In the genomic region with DNA sequence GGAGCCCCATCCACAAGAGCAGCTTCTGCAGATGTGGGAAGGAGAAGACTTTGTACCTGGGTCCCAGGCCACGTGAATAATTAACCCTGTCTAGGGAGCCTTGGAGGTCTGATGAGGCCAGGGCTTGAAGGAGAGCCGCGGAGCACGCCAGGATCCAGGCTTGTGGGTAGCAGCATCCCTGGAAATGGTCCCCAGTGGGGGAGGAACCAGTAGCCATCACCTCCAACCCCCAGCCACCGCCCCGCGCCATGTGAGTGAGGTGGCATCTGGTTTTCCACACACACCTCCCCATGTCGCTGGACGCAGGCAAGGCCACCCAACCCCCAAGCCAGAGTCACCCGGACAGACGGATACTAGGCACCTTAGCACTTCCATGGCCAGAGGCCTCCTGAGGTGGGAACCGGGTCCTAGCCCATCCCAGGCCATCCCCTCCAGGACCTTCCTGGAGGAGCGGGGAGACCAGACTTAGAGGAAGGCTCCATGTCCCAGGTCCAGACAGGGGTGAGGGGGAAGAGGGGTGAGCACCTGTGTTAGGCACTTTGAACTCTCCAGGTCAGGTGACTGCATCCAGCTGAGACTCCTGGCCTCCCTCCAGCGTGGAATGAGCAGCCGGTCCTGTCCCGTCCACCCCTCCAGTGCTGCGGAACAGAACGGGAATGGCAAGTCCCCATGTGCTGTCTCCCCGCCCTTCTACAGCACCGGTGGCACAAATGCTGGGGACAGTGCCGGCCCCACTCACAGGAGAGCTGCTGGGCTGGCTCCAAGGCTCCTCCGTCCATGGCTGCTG, we compare ENCODE assay signal across 1 cellular context.
TF ChIP-seq lines count a peak whose summit lies in the region.

No MANE protein-coding gene starts in this region.

TF ChIP-seq in HepG2, 621 proteins besides CTCF, POLR2A, EP300 and RAD21 (continued from another document and continues in another):
- TF ChIP-seq, protein P1, sequence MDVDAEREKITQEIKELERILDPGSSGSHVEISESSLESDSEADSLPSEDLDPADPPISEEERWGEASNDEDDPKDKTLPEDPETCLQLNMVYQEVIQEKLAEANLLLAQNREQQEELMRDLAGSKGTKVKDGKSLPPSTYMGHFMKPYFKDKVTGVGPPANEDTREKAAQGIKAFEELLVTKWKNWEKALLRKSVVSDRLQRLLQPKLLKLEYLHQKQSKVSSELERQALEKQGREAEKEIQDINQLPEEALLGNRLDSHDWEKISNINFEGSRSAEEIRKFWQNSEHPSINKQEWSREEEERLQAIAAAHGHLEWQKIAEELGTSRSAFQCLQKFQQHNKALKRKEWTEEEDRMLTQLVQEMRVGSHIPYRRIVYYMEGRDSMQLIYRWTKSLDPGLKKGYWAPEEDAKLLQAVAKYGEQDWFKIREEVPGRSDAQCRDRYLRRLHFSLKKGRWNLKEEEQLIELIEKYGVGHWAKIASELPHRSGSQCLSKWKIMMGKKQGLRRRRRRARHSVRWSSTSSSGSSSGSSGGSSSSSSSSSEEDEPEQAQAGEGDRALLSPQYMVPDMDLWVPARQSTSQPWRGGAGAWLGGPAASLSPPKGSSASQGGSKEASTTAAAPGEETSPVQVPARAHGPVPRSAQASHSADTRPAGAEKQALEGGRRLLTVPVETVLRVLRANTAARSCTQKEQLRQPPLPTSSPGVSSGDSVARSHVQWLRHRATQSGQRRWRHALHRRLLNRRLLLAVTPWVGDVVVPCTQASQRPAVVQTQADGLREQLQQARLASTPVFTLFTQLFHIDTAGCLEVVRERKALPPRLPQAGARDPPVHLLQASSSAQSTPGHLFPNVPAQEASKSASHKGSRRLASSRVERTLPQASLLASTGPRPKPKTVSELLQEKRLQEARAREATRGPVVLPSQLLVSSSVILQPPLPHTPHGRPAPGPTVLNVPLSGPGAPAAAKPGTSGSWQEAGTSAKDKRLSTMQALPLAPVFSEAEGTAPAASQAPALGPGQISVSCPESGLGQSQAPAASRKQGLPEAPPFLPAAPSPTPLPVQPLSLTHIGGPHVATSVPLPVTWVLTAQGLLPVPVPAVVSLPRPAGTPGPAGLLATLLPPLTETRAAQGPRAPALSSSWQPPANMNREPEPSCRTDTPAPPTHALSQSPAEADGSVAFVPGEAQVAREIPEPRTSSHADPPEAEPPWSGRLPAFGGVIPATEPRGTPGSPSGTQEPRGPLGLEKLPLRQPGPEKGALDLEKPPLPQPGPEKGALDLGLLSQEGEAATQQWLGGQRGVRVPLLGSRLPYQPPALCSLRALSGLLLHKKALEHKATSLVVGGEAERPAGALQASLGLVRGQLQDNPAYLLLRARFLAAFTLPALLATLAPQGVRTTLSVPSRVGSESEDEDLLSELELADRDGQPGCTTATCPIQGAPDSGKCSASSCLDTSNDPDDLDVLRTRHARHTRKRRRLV (CRISPR knock-in tag; IDR thresholded peaks at IDR 0.05) = no peak
- TF ChIP-seq PHF21A (CRISPR knock-in tag; IDR thresholded peaks at IDR 0.05) (no peak), MYC (CRISPR knock-in tag; IDR thresholded peaks at IDR 0.05; ENCODE audit: borderline replicate concordance) (peak; percentile 34; the same call in 1 of the 2 replicates), TP53 (CRISPR knock-in tag; conservative IDR thresholded peaks at IDR 0.05) (no peak), SP4 (CRISPR knock-in tag; IDR thresholded peaks at IDR 0.05) (no peak), ZNF34 (CRISPR knock-in tag; IDR thresholded peaks at IDR 0.05; ENCODE audit: borderline replicate concordance) (no peak), NFYC (CRISPR knock-in tag; IDR thresholded peaks at IDR 0.05) (no peak), GABPB1 (CRISPR knock-in tag; IDR thresholded peaks at IDR 0.05) (0 out of 2 replicates have a peak, but pooled peaks have one; percentile 9), ZNF841 (CRISPR knock-in tag; IDR thresholded peaks at IDR 0.05; ENCODE audit: borderline replicate concordance) (no peak), ASH2L (IDR thresholded peaks at IDR 0.05; ENCODE audit: insufficient read length, low read depth, low read length) (peak; percentile 9), KAT2B (IDR thresholded peaks at IDR 0.05; ENCODE audit: borderline replicate concordance, low read depth, low read length) (no peak), MYNN (CRISPR knock-in tag; IDR thresholded peaks at IDR 0.05; ENCODE audit: low read depth) (no peak), ZNF329 (CRISPR knock-in tag; IDR thresholded peaks at IDR 0.05; ENCODE audit: low read depth) (no peak), AKAP8 (CRISPR knock-in tag; IDR thresholded peaks at IDR 0.05) (no peak), FOXK2 (IDR thresholded peaks at IDR 0.05) (no peak), ZBTB21 (CRISPR knock-in tag; IDR thresholded peaks at IDR 0.05) (no peak), ZNF792 (CRISPR knock-in tag; IDR thresholded peaks at IDR 0.05) (no peak), MAF1 (CRISPR knock-in tag; IDR thresholded peaks at IDR 0.05; ENCODE audit: borderline replicate concordance) (no peak), RFXAP (CRISPR knock-in tag; IDR thresholded peaks at IDR 0.05; ENCODE audit: borderline replicate concordance) (no peak), ZNF24 (IDR thresholded peaks at IDR 0.05) (no peak), GTF3A (CRISPR knock-in tag; conservative IDR thresholded peaks at IDR 0.05) (no peak), ARHGAP35 (CRISPR knock-in tag; IDR thresholded peaks at IDR 0.05; ENCODE audit: borderline replicate concordance) (no peak; the same call in 1 of the 2 replicates)
- TF ChIP-seq, protein P2, sequence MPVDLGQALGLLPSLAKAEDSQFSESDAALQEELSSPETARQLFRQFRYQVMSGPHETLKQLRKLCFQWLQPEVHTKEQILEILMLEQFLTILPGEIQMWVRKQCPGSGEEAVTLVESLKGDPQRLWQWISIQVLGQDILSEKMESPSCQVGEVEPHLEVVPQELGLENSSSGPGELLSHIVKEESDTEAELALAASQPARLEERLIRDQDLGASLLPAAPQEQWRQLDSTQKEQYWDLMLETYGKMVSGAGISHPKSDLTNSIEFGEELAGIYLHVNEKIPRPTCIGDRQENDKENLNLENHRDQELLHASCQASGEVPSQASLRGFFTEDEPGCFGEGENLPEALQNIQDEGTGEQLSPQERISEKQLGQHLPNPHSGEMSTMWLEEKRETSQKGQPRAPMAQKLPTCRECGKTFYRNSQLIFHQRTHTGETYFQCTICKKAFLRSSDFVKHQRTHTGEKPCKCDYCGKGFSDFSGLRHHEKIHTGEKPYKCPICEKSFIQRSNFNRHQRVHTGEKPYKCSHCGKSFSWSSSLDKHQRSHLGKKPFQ (CRISPR knock-in tag; IDR thresholded peaks at IDR 0.05; ENCODE audit: insufficient replicate concordance) = no peak
- TF ChIP-seq, protein P3, sequence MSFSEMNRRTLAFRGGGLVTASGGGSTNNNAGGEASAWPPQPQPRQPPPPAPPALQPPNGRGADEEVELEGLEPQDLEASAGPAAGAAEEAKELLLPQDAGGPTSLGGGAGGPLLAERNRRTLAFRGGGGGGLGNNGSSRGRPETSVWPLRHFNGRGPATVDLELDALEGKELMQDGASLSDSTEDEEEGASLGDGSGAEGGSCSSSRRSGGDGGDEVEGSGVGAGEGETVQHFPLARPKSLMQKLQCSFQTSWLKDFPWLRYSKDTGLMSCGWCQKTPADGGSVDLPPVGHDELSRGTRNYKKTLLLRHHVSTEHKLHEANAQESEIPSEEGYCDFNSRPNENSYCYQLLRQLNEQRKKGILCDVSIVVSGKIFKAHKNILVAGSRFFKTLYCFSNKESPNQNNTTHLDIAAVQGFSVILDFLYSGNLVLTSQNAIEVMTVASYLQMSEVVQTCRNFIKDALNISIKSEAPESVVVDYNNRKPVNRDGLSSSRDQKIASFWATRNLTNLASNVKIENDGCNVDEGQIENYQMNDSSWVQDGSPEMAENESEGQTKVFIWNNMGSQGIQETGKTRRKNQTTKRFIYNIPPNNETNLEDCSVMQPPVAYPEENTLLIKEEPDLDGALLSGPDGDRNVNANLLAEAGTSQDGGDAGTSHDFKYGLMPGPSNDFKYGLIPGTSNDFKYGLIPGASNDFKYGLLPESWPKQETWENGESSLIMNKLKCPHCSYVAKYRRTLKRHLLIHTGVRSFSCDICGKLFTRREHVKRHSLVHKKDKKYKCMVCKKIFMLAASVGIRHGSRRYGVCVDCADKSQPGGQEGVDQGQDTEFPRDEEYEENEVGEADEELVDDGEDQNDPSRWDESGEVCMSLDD (CRISPR knock-in tag; IDR thresholded peaks at IDR 0.05; ENCODE audit: borderline replicate concordance) = no peak
- TF ChIP-seq, protein P4, sequence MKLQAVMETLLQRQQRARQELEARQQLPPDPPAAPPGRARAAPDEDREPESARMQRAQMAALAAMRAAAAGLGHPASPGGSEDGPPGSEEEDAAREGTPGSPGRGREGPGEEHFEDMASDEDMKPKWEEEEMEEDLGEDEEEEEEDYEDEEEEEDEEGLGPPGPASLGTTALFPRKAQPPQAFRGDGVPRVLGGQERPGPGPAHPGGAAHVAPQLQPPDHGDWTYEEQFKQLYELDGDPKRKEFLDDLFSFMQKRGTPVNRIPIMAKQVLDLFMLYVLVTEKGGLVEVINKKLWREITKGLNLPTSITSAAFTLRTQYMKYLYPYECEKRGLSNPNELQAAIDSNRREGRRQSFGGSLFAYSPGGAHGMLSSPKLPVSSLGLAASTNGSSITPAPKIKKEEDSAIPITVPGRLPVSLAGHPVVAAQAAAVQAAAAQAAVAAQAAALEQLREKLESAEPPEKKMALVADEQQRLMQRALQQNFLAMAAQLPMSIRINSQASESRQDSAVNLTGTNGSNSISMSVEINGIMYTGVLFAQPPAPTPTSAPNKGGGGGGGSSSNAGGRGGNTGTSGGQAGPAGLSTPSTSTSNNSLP (IDR thresholded peaks at IDR 0.05; ENCODE audit: low read depth, low read length) = no peak
- TF ChIP-seq, protein P5, sequence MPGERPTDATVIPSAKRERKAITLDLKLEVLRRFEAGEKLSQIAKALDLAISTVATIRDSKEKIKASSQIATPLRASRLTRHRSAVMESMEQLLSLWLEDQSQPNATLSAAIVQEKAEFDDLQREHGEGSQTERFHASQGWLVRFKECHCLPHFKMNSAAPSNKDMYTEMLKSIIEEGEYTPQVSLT (CRISPR knock-in tag; IDR thresholded peaks at IDR 0.05; ENCODE audit: borderline replicate concordance, low read depth) = no peak
- TF ChIP-seq, protein P6, sequence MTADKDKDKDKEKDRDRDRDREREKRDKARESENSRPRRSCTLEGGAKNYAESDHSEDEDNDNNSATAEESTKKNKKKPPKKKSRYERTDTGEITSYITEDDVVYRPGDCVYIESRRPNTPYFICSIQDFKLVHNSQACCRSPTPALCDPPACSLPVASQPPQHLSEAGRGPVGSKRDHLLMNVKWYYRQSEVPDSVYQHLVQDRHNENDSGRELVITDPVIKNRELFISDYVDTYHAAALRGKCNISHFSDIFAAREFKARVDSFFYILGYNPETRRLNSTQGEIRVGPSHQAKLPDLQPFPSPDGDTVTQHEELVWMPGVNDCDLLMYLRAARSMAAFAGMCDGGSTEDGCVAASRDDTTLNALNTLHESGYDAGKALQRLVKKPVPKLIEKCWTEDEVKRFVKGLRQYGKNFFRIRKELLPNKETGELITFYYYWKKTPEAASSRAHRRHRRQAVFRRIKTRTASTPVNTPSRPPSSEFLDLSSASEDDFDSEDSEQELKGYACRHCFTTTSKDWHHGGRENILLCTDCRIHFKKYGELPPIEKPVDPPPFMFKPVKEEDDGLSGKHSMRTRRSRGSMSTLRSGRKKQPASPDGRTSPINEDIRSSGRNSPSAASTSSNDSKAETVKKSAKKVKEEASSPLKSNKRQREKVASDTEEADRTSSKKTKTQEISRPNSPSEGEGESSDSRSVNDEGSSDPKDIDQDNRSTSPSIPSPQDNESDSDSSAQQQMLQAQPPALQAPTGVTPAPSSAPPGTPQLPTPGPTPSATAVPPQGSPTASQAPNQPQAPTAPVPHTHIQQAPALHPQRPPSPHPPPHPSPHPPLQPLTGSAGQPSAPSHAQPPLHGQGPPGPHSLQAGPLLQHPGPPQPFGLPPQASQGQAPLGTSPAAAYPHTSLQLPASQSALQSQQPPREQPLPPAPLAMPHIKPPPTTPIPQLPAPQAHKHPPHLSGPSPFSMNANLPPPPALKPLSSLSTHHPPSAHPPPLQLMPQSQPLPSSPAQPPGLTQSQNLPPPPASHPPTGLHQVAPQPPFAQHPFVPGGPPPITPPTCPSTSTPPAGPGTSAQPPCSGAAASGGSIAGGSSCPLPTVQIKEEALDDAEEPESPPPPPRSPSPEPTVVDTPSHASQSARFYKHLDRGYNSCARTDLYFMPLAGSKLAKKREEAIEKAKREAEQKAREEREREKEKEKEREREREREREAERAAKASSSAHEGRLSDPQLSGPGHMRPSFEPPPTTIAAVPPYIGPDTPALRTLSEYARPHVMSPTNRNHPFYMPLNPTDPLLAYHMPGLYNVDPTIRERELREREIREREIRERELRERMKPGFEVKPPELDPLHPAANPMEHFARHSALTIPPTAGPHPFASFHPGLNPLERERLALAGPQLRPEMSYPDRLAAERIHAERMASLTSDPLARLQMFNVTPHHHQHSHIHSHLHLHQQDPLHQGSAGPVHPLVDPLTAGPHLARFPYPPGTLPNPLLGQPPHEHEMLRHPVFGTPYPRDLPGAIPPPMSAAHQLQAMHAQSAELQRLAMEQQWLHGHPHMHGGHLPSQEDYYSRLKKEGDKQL (CRISPR knock-in tag; IDR thresholded peaks at IDR 0.05; ENCODE audit: low read depth) = no peak
- TF ChIP-seq, protein P7, sequence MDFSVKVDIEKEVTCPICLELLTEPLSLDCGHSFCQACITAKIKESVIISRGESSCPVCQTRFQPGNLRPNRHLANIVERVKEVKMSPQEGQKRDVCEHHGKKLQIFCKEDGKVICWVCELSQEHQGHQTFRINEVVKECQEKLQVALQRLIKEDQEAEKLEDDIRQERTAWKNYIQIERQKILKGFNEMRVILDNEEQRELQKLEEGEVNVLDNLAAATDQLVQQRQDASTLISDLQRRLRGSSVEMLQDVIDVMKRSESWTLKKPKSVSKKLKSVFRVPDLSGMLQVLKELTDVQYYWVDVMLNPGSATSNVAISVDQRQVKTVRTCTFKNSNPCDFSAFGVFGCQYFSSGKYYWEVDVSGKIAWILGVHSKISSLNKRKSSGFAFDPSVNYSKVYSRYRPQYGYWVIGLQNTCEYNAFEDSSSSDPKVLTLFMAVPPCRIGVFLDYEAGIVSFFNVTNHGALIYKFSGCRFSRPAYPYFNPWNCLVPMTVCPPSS (IDR thresholded peaks at IDR 0.05) = no peak
